ENCODE assay signal across 1 cellular context in genomic region chr6:7195330-7196018, GRCh38.
TF ChIP-seq lines count a peak whose summit lies in the region.

No MANE protein-coding gene starts in this region.

TF ChIP-seq in H1, 55 proteins besides CTCF, POLR2A, EP300 and RAD21 (continued from another document):
- TF ChIP-seq E2F6 (IDR thresholded peaks at IDR 0.05) (no peak), YY1 (IDR thresholded peaks at IDR 0.05; ENCODE audit: low read depth, low read length) (no peak), MAX (IDR thresholded peaks at IDR 0.05) (no peak), SP2 (IDR thresholded peaks at IDR 0.05; ENCODE audit: low read length) (no peak), FOSL1 (IDR thresholded peaks at IDR 0.05; ENCODE audit: insufficient read depth, low read depth, low read length) (no peak), TEAD4 (IDR thresholded peaks at IDR 0.05; ENCODE audit: low read depth, low read length) (no peak), RBBP5 (IDR thresholded peaks at IDR 0.05; ENCODE audit: borderline replicate concordance, low read depth, low read length) (no peak), TBP (IDR thresholded peaks at IDR 0.05; ENCODE audit: low read depth, low read length) (no peak), RXRA (IDR thresholded peaks at IDR 0.05; ENCODE audit: insufficient read depth, low read depth, low read length) (no peak), CHD1 (IDR thresholded peaks at IDR 0.05; ENCODE audit: low read depth, low read length) (no peak)
